Comparison of ENCODE assay signal across 22 cellular contexts in genomic region chr5:110687485-110687884, GRCh38.
"Had no signal": no experiment of that assay in that cellular context is flagged by ENCODE, and none has a peak within 500 bp of the region (broad histone marks: within the 10 kb centered on the region; RNA-seq: fewer than 3 reads in every experiment).

No MANE protein-coding gene starts in this region.

- DNase-seq: activated B cell treated with CpG ODN at 0.5 μM for 24 hours; activated CD4-positive, alpha-beta T cell treated with anti-CD3 and anti-CD28 coated beads for 36 hours; activated CD4-positive, alpha-beta T cell treated with anti-CD3 and anti-CD28 coated beads, Interleukin-2, amount 50 U/mL, for 4 hours; activated effector memory CD4-positive, alpha-beta T cell treated with Interleukin-2 at 50 U/mL for 16 hours; activated naive CD4-positive, alpha-beta T cell treated with Interleukin-2 at 50 U/mL for 16 hours; activated T-cell treated with anti-CD3 and anti-CD28 coated beads for 4 hours; activated T-cell treated with anti-CD3 and anti-CD28 coated beads, Interleukin-2, amount 50 U/mL, for 72 hours; anterior cingulate cortex; effector memory CD8-positive, alpha-beta T cell; erythroblast; gastrocnemius medialis; head of caudate nucleus; hippocampal formation; left colon; mammary epithelial cell; posterior cingulate gyrus; right cardiac atrium; stimulated activated CD4-positive, alpha-beta T cell treated with anti-CD3 and anti-CD28 coated beads, Interleukin-15, amount 100 ng/mL, for 24 hours; stimulated activated CD4-positive, alpha-beta T cell treated with anti-CD3 and anti-CD28 coated beads, Interleukin-2, amount 100 ng/mL, for 24 hours; stimulated activated naive CD4-positive, alpha-beta T cell had no signal

- H3K4me3 Mint-ChIP-seq: activated B cell treated with CpG ODN at 0.5 μM for 24 hours; activated CD4-positive, alpha-beta T cell treated with anti-CD3 and anti-CD28 coated beads for 36 hours; activated naive CD8-positive, alpha-beta T cell; activated T-cell treated with anti-CD3 and anti-CD28 coated beads, Interleukin-2, amount 50 U/mL, for 72 hours; effector memory CD8-positive, alpha-beta T cell; nephron had no signal

- H3K9me3 Mint-ChIP-seq: activated B cell treated with CpG ODN at 0.5 μM for 24 hours; effector memory CD8-positive, alpha-beta T cell; nephron had no signal

- H3K27ac Mint-ChIP-seq: activated B cell treated with CpG ODN at 0.5 μM for 24 hours; activated CD4-positive, alpha-beta T cell treated with anti-CD3 and anti-CD28 coated beads for 36 hours; activated naive CD8-positive, alpha-beta T cell; activated T-cell treated with anti-CD3 and anti-CD28 coated beads, Interleukin-2, amount 50 U/mL, for 72 hours; effector memory CD8-positive, alpha-beta T cell; nephron had no signal

- H3K4me1 Mint-ChIP-seq: activated B cell treated with CpG ODN at 0.5 μM for 24 hours, nephron had no signal

- ATAC-seq: activated CD4-positive, alpha-beta T cell treated with anti-CD3 and anti-CD28 coated beads for 36 hours; activated T-cell treated with anti-CD3 and anti-CD28 coated beads, Interleukin-2, amount 50 U/mL, for 72 hours; effector memory CD8-positive, alpha-beta T cell; gastrocnemius medialis; left colon; right cardiac atrium had no signal

- H3K27me3 Mint-ChIP-seq: activated B cell treated with CpG ODN at 0.5 μM for 24 hours; activated CD4-positive, alpha-beta T cell treated with anti-CD3 and anti-CD28 coated beads for 36 hours; activated naive CD8-positive, alpha-beta T cell; effector memory CD8-positive, alpha-beta T cell had no signal
